19 cellular contexts compared by ENCODE assay signal in genomic region chr11:120219157-120219934, GRCh38. TPM values are rescaled to one million over a fixed set of nuclear protein-coding genes. Genes with fewer than 3 reads are reported as not detected.
DNase-seq lines count a peak whose midpoint lies in the region; ATAC-seq and TF ChIP-seq lines count a peak whose summit lies in the region.
"Had no signal": no experiment of that assay in that cellular context is flagged by ENCODE, and none has a peak within 500 bp of the region (broad histone marks: within the 10 kb centered on the region; RNA-seq: fewer than 3 reads in every experiment).

No MANE protein-coding gene starts in this region.

- H3K4me1 ChIP-seq in heart right ventricle (peaks cover 3 to 96% (median 78%) of the 10 kb centered on the region in 9 donors), trophoblast cell (ENCODE audit: control insufficient read depth in 1 of 2, insufficient read depth in 2 of 2, low read length in 2 of 2) (peaks cover 8 to 16% of the 10 kb centered on the region in 2 experiments), urinary bladder (ENCODE audit: insufficient read depth) (peaks cover 3% of the 10 kb centered on the region)
- H3K4me1 ChIP-seq: SJSA1 had no signal

- ATAC-seq in heart right ventricle (peak; percentile 45 to 65 (median 58)), left colon (no peak)
- ATAC-seq: activated CD4-positive, CD25-positive, alpha-beta regulatory T cell treated with anti-CD3 and anti-CD28 coated beads, Interleukin-2, amount 50 U/mL, for 24 hours had no signal

- H4K91ac ChIP-seq in trophoblast cell (ENCODE audit: low read depth, low read length): no peak overlapping the region

- no peak overlapping the region for H3K9ac ChIP-seq in trophoblast cell (ENCODE audit: low read length)

- no peak overlapping the region for H3K4me2 ChIP-seq in trophoblast cell (ENCODE audit: low read length)

- H3K9me3 Mint-ChIP-seq in brain: no peaks in the 10 kb centered on the region
- H3K9me3 Mint-ChIP-seq: dendritic cell treated with granulocyte-macrophage colony-stimulating factor and Interleukin-4, amounts not matched to agents 40 ng/mL and 50 ng/mL, for 4 days; H9; naive B cell; T-helper 2 cell treated with Interferon-gamma antibody and Interleukin-4, amounts not matched to agents 5 μg/mL and 100 μg/mL, for 36 hours had no signal

- no peak overlapping the region for H2BK12ac ChIP-seq in trophoblast cell (ENCODE audit: low read length)

- H3K4me3 Mint-ChIP-seq in brain: no peak overlapping the region
- H3K4me3 Mint-ChIP-seq: dendritic cell treated with granulocyte-macrophage colony-stimulating factor and Interleukin-4, amounts not matched to agents 40 ng/mL and 50 ng/mL, for 4 days; H9; T-helper 2 cell treated with Interferon-gamma antibody and Interleukin-4, amounts not matched to agents 5 μg/mL and 100 μg/mL, for 36 hours had no signal

- H3K79me2 ChIP-seq in trophoblast cell (ENCODE audit: control insufficient read depth, insufficient read depth, low read length, poor library complexity): no peaks in the 10 kb centered on the region

- no peaks in the 10 kb centered on the region for H3K79me1 ChIP-seq in trophoblast cell (ENCODE audit: low read length)

- H3K27ac ChIP-seq in heart right ventricle (peak overlapping the region in 8 of 10 donors; percentile 8 to 92 (median 62)), trophoblast cell (ENCODE audit: low read depth, low read length) (no peak overlapping the region), urinary bladder (ENCODE audit: low read depth) (peak overlapping the region; percentile 48)
- H3K27ac ChIP-seq: SJSA1 had no signal

- H3K14ac ChIP-seq in trophoblast cell (ENCODE audit: low read length): no peak overlapping the region

- no peak overlapping the region for H2AK5ac ChIP-seq in trophoblast cell (ENCODE audit: low read length)

- peak overlapping the region in 3 of 5 experiments; percentile 29 to 81 (median 40) for H3K27ac Mint-ChIP-seq in brain
- H3K27ac Mint-ChIP-seq: dendritic cell treated with granulocyte-macrophage colony-stimulating factor and Interleukin-4, amounts not matched to agents 40 ng/mL and 50 ng/mL, for 4 days; H9; T-helper 2 cell treated with Interferon-gamma antibody and Interleukin-4, amounts not matched to agents 5 μg/mL and 100 μg/mL, for 36 hours had no signal

- no peak overlapping the region for H4K12ac ChIP-seq in trophoblast cell (ENCODE audit: low read depth, low read length)

- 64 to 69% methylated on average over 15 of the region's 15 CpGs for whole genome bisulfite sequencing in heart right ventricle, 2 donors
- no CpG with 5 or more reads among the region's 15 CpGs for WGBS in trophoblast cell (ENCODE audit: extremely low coverage, insufficient coverage, insufficient read length)
- 60% methylated on average over 15 of the region's 15 CpGs for WGBS in urinary bladder

- peak in 1 of 2 donors; percentile 39 for DNase-seq in heart right ventricle
- DNase-seq in trophoblast cell: no peak
- no peak for DNase-seq in COLO668 (lab: John Stamatoyannopoulos, UW; ENCODE audit: unreplicated experiment)
- no peak for DNase-seq in left colon
- no peak for DNase-seq in C1 segment of cervical spinal cord (lab: John Stamatoyannopoulos, UW)
- DNase-seq: activated gamma-delta T cell treated with Interleukin-2 at 50 U/mL for 16 hours, erythroblast, H9, hypothalamus, naive B cell, NCI-H1694, NCI-H446 had no signal

- intact Hi-C loops in heart right ventricle (cut with DNase I): loop anchor here in 2 of 10 donors (5.0 kb wide), 1 partner anchor 37 kb away; no protein-coding TSS in a partner anchor
- intact Hi-C loops in left colon (cut with DNase I, micrococcal nuclease): no loop called here

- H3K4me1 Mint-ChIP-seq in brain: peaks cover 51% of the 10 kb centered on the region

- H2AFZ ChIP-seq in trophoblast cell (ENCODE audit: insufficient read depth, low read length, poor library complexity): no peak overlapping the region

- H3K36me3 Mint-ChIP-seq in brain: no peaks in the 10 kb centered on the region
- H3K36me3 Mint-ChIP-seq: naive B cell had no signal

- H2BK5ac ChIP-seq in trophoblast cell (ENCODE audit: low read depth, low read length, poor library complexity): no peak overlapping the region

- H3K27me3 ChIP-seq in heart right ventricle (no peaks in the 10 kb centered on the region), trophoblast cell (ENCODE audit: insufficient read depth, low read length) (peaks cover under 1% of the 10 kb centered on the region)
- H3K27me3 ChIP-seq: SJSA1 had no signal

- H3K18ac ChIP-seq in trophoblast cell (ENCODE audit: low read length): no peak overlapping the region

- no peak for TF ChIP-seq CTCF in brain (conservative IDR thresholded peaks at IDR 0.05)
- TF ChIP-seq CTCF in heart right ventricle (IDR thresholded peaks at IDR 0.05): no peak

- no peak overlapping the region for H2BK120ac ChIP-seq in trophoblast cell (ENCODE audit: insufficient read depth, low read length, poor library complexity)

- H3K9me3 ChIP-seq in heart right ventricle (no peaks in the 10 kb centered on the region), trophoblast cell (ENCODE audit: insufficient read depth, low read depth, low read length) (no peaks in the 10 kb centered on the region)
- H3K9me3 ChIP-seq: SJSA1 had no signal

- H3K36me3 ChIP-seq in heart right ventricle (peaks cover 0 to 12% (median 0%) of the 10 kb centered on the region in 9 donors), trophoblast cell (ENCODE audit: control insufficient read depth in 1 of 2, insufficient read depth in 2 of 2, low read length in 2 of 2) (no peaks in the 10 kb centered on the region), urinary bladder (ENCODE audit: insufficient read depth) (no peaks in the 10 kb centered on the region)
- H3K36me3 ChIP-seq: SJSA1 had no signal

- H3K23ac ChIP-seq in trophoblast cell (ENCODE audit: low read length): peak overlapping the region; percentile 47

- H4K8ac ChIP-seq in trophoblast cell (ENCODE audit: low read depth, low read length): no peak overlapping the region

- no peaks in the 10 kb centered on the region for H3K27me3 Mint-ChIP-seq in brain
- H3K27me3 Mint-ChIP-seq: dendritic cell treated with granulocyte-macrophage colony-stimulating factor and Interleukin-4, amounts not matched to agents 40 ng/mL and 50 ng/mL, for 4 days; naive B cell had no signal

- no peak overlapping the region for H3K4ac ChIP-seq in trophoblast cell (ENCODE audit: low read depth, low read length)

- H3K4me3 ChIP-seq in heart right ventricle (no peak overlapping the region), trophoblast cell (ENCODE audit: low read depth, low read length) (no peak overlapping the region), urinary bladder (ENCODE audit: low read depth, low read length) (no peak overlapping the region)
- H3K4me3 ChIP-seq: SJSA1 had no signal

RNA-seq across cellular contexts. Expression of gene OAF, which starts 8.5 kb away (rescaled TPM):
- polyA plus RNA-seq in brain (ENCODE audit: insufficient read depth, low read depth, low replicate concordance): 13.7 TPM
- total RNA-seq in heart right ventricle: 10 to 100 TPM in 7 of 10 donors, 1 to 10 TPM in 3; 8.4 to 41.6 (median 13.8) TPM
- 10 to 100 TPM; 20.2 to 40.5 TPM for polyA plus RNA-seq in heart right ventricle
- polyA plus RNA-seq in trophoblast cell (2013): 15.2 and 18.2 TPM in 2 replicates
- 25.5 TPM for total RNA-seq in urinary bladder
- 50.2 TPM for polyA plus RNA-seq in urinary bladder
- 100 to 1,000 TPM; 180 to 189 TPM for total RNA-seq in left colon

RNA-seq across cellular contexts. Expression of gene POU2F3, which starts 20.6 kb away (rescaled TPM):
- polyA plus RNA-seq in brain (ENCODE audit: insufficient read depth, low read depth, low replicate concordance) (0.58 TPM), heart right ventricle (under 1 TPM in 1 of 2 donors, not detected in 1; 0.03 TPM), urinary bladder (0.44 TPM)
- total RNA-seq in heart right ventricle (under 1 TPM in 1 of 10 donors, not detected in 9; 0.15 TPM), urinary bladder (0.58 TPM), left colon (1 to 10 TPM; 1.9 to 2.0 TPM)
- 18.6 and 19.6 TPM in 2 replicates for polyA plus RNA-seq in trophoblast cell (2013)
- total RNA-seq: pulmonary artery endothelial cell, SJSA1 had no signal
